In the genomic region with DNA sequence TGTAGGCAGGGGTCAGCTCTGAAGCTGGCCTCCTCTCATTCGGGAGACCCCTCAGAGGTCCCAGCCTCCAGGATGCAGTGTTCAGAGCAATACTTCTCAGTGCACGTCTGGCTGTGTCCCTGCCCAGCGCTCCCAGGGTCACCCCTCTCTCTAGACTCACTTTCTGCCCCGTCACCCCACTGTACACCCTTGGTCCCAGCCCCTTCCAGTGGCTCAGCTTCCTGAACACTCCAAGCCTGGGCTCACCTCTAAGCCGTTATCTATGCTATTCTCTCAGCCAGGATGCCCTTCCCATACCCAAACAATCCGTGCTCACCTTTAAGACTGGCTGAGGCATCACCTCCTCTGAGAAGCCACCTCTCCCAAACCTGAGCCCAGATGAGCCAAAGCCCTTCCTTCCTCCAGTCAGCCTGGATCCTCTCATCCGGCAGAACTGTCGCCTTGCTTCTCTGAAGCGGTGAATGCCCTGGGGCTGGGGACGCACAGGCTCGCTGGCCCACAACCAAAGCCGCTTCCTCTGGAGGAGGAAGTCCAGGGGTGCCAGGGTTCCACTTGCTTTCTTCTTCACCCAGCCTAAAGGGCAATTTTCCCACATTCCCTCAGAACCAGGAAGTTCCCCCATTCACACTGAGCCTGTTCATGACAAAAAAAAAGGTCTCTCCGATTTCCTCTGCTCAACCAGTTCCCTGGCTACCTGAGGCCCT, we compare ENCODE assay signal across 9 cellular contexts. TPM values are rescaled to one million over a fixed set of nuclear protein-coding genes. Genes with fewer than 3 reads are reported as not detected.
DNase-seq lines count a peak whose midpoint lies in the region; ATAC-seq and TF ChIP-seq lines count a peak whose summit lies in the region.
"Had no signal": no experiment of that assay in that cellular context is flagged by ENCODE, and none has a peak within 500 bp of the region (broad histone marks: within the 10 kb centered on the region; RNA-seq: fewer than 3 reads in every experiment).

No MANE protein-coding gene starts in this region.

- H3K9me3 ChIP-seq in upper lobe of right lung, result no peaks in the 10 kb centered on the region

- H3K27ac ChIP-seq in upper lobe of right lung, result peak overlapping the region; percentile 73

- intact Hi-C loops in upper lobe of right lung (cut with DNase I), result no loop called here

- peak overlapping the region; percentile 1 for H3K4me3 ChIP-seq in upper lobe of right lung

- CTCF ChIA-PET in activated naive CD4-positive, alpha-beta T cell treated with anti-CD3 and anti-CD28 coated beads, Interleukin-2, amount 10 ng/mL, durations not matched to agents 7 days and 5 days (lab: Charles Lee), result interaction anchor here (1.8 kb wide), 1 partner anchor 11 kb away, joined by 6 read pairs; no protein-coding TSS in a partner anchor

- H3K36me3 ChIP-seq in upper lobe of right lung, result no peaks in the 10 kb centered on the region

- no peaks in the 10 kb centered on the region for H3K27me3 ChIP-seq in upper lobe of right lung

- peaks cover 44% of the 10 kb centered on the region for H3K4me1 ChIP-seq in upper lobe of right lung

- DNase-seq in activated naive CD4-positive, alpha-beta T cell treated with anti-CD3 and anti-CD28 coated beads, Interleukin-2, amount 10 ng/mL, durations not matched to agents 7 days and 5 days, result no peak
- DNase-seq in activated naive CD4-positive, alpha-beta T cell (lab: John Stamatoyannopoulos, UW), result no peak
- no peak for DNase-seq in activated naive CD8-positive, alpha-beta T cell treated with anti-CD3 and anti-CD28 coated beads for 36 hours
- DNase-seq in medulla oblongata (ENCODE audit: extremely low spot score) (peak; percentile 48), upper lobe of right lung (no peak), NCI-H510A (lab: John Stamatoyannopoulos, UW) (no peak), COLO829 (ENCODE audit: low spot score) (no peak)
- DNase-seq: NCI-H2227 treated with DMSO at 0.1 percent for 48 hours had no signal

- no peak overlapping the region for H3K4me3 Mint-ChIP-seq in activated naive CD4-positive, alpha-beta T cell treated with anti-CD3 and anti-CD28 coated beads, Interleukin-2, amount 10 ng/mL, durations not matched to agents 7 days and 5 days
- H3K4me3 Mint-ChIP-seq in activated naive CD8-positive, alpha-beta T cell treated with anti-CD3 and anti-CD28 coated beads for 36 hours, result no peak overlapping the region

- H3K27ac Mint-ChIP-seq in activated naive CD4-positive, alpha-beta T cell treated with anti-CD3 and anti-CD28 coated beads, Interleukin-2, amount 10 ng/mL, durations not matched to agents 7 days and 5 days, result peak overlapping the region; percentile 95
- H3K27ac Mint-ChIP-seq in activated naive CD8-positive, alpha-beta T cell treated with anti-CD3 and anti-CD28 coated beads for 36 hours, result peak overlapping the region; percentile 88

- H3K27me3 Mint-ChIP-seq in activated naive CD4-positive, alpha-beta T cell treated with anti-CD3 and anti-CD28 coated beads, Interleukin-2, amount 10 ng/mL, durations not matched to agents 7 days and 5 days, result peaks cover 9% of the 10 kb centered on the region
- H3K27me3 Mint-ChIP-seq in activated naive CD8-positive, alpha-beta T cell treated with anti-CD3 and anti-CD28 coated beads for 36 hours, result no peaks in the 10 kb centered on the region

- peaks cover 55% of the 10 kb centered on the region for H3K4me1 Mint-ChIP-seq in activated naive CD4-positive, alpha-beta T cell treated with anti-CD3 and anti-CD28 coated beads, Interleukin-2, amount 10 ng/mL, durations not matched to agents 7 days and 5 days
- H3K4me1 Mint-ChIP-seq in activated naive CD8-positive, alpha-beta T cell treated with anti-CD3 and anti-CD28 coated beads for 36 hours, result peaks cover 31% of the 10 kb centered on the region

- H3K9me3 Mint-ChIP-seq in activated naive CD4-positive, alpha-beta T cell treated with anti-CD3 and anti-CD28 coated beads, Interleukin-2, amount 10 ng/mL, durations not matched to agents 7 days and 5 days, result peaks cover 4% of the 10 kb centered on the region
- no peaks in the 10 kb centered on the region for H3K9me3 Mint-ChIP-seq in activated naive CD8-positive, alpha-beta T cell treated with anti-CD3 and anti-CD28 coated beads for 36 hours

- H3K36me3 Mint-ChIP-seq in activated naive CD4-positive, alpha-beta T cell treated with anti-CD3 and anti-CD28 coated beads, Interleukin-2, amount 10 ng/mL, durations not matched to agents 7 days and 5 days, result peaks cover 6% of the 10 kb centered on the region
- H3K36me3 Mint-ChIP-seq in activated naive CD8-positive, alpha-beta T cell treated with anti-CD3 and anti-CD28 coated beads for 36 hours, result no peaks in the 10 kb centered on the region

- TF ChIP-seq CTCF in upper lobe of right lung (IDR thresholded peaks at IDR 0.05), result no peak

- ATAC-seq in upper lobe of right lung (no peak), GM19395 (IDR thresholded peaks at IDR 0.05; ENCODE audit: unreplicated experiment) (no peak)

RNA-seq across cellular contexts. Expression of a gene that starts 13.7 kb away (rescaled TPM):
- total RNA-seq in activated naive CD8-positive, alpha-beta T cell treated with anti-CD3 and anti-CD28 coated beads for 36 hours, result 1 to 10 TPM in 1 of 2 experiments, under 1 TPM in 1; 0.85 to 1.0 TPM
- 42.1 TPM for total RNA-seq in upper lobe of right lung

RNA-seq across cellular contexts. Expression of a gene that starts 30.0 kb away (rescaled TPM):
- 1 to 10 TPM; 1.3 to 2.5 TPM for total RNA-seq in activated naive CD8-positive, alpha-beta T cell treated with anti-CD3 and anti-CD28 coated beads for 36 hours
- 15.5 TPM for total RNA-seq in upper lobe of right lung

Comparison
In these comparisons a context has a peak if more than half of its experiments do, and no peak if none do; other contexts are left out.
1. RNA of a gene that starts 13.7 kb away (total RNA-seq): 42.1 TPM in upper lobe of right lung (single experiment); 0.85 to 1.0 TPM in activated naive CD8-positive, alpha-beta T cell treated with anti-CD3 and anti-CD28 coated beads for 36 hours; every median in the first group is over 10 times any median in the second.